Comparison of ENCODE assay signal across 22 cellular contexts in genomic region chr3:46891132-46891531, GRCh38. TPM values are rescaled to one million over a fixed set of nuclear protein-coding genes. Genes with fewer than 3 reads are reported as not detected.
DNase-seq lines count a peak whose midpoint lies in the region; ATAC-seq and TF ChIP-seq lines count a peak whose summit lies in the region.
"Had no signal": no experiment of that assay in that cellular context is flagged by ENCODE, and none has a peak within 500 bp of the region (broad histone marks: within the 10 kb centered on the region; RNA-seq: fewer than 3 reads in every experiment).

No MANE protein-coding gene starts in this region.

- H3K27ac Mint-ChIP-seq in dendritic cell treated with granulocyte-macrophage colony-stimulating factor and Interleukin-4, amounts not matched to agents 40 ng/mL and 50 ng/mL, for 4 days: no peak overlapping the region
- peak overlapping the region in 1 of 3 experiments; percentile 2 for H3K27ac Mint-ChIP-seq in nephron
- H3K27ac Mint-ChIP-seq in HFFc6: no peak overlapping the region
- H3K27ac Mint-ChIP-seq: CD8-positive, alpha-beta T cell; IgD-negative memory B cell had no signal

- intact Hi-C loops in right cardiac atrium (cut with DNase I): loop anchor here in 1 of 4 donors (5.0 kb wide), 1 partner anchor 44 kb away; no protein-coding TSS in a partner anchor
- intact Hi-C loops in heart right ventricle (cut with DNase I): no loop called here
- intact Hi-C loops in dendritic cell treated with granulocyte-macrophage colony-stimulating factor and Interleukin-4, amounts not matched to agents 40 ng/mL and 50 ng/mL, for 4 days (cut with micrococcal nuclease): no loop called here

- ATAC-seq in right cardiac atrium: no peak
- no peak for ATAC-seq in heart right ventricle
- ATAC-seq: CD8-positive, alpha-beta T cell; Panc1 had no signal

- H3K4me3 ChIP-seq in right cardiac atrium (ENCODE audit: low read length) (no peak overlapping the region), heart right ventricle (no peak overlapping the region)
- H3K4me3 ChIP-seq: MG63, SJCRH30 had no signal

- peaks cover 24% of the 10 kb centered on the region for H3K4me1 Mint-ChIP-seq in dendritic cell treated with granulocyte-macrophage colony-stimulating factor and Interleukin-4, amounts not matched to agents 40 ng/mL and 50 ng/mL, for 4 days (ENCODE audit: low read depth)
- H3K4me1 Mint-ChIP-seq in nephron (peaks cover 35% of the 10 kb centered on the region), HFFc6 (ENCODE audit: low read depth) (no peaks in the 10 kb centered on the region)

- peaks cover 12% of the 10 kb centered on the region for H3K4me1 ChIP-seq in right cardiac atrium (ENCODE audit: control insufficient read depth, insufficient read depth, low read length)
- H3K4me1 ChIP-seq in heart right ventricle: peaks cover 11 to 55% (median 31%) of the 10 kb centered on the region in 9 donors
- H3K4me1 ChIP-seq: BE2C, SJCRH30 had no signal

- WGBS in right cardiac atrium: 89% methylated on average over 3 of the region's 3 CpGs
- WGBS in heart right ventricle, 2 donors: 92 to 97% methylated on average over 3 of the region's 3 CpGs

- H3K4me3 Mint-ChIP-seq in dendritic cell treated with granulocyte-macrophage colony-stimulating factor and Interleukin-4, amounts not matched to agents 40 ng/mL and 50 ng/mL, for 4 days: peak overlapping the region; percentile 1
- H3K4me3 Mint-ChIP-seq in nephron (peak overlapping the region; percentile 34 to 51 (median 46)), HFFc6 (no peak overlapping the region)
- H3K4me3 Mint-ChIP-seq: CD8-positive, alpha-beta T cell had no signal

- H3K27me3 Mint-ChIP-seq in dendritic cell treated with granulocyte-macrophage colony-stimulating factor and Interleukin-4, amounts not matched to agents 40 ng/mL and 50 ng/mL, for 4 days: peaks cover 73% of the 10 kb centered on the region
- H3K27me3 Mint-ChIP-seq in nephron (ENCODE audit: low read depth) (peaks cover 8% of the 10 kb centered on the region), HFFc6 (ENCODE audit: insufficient read depth) (peaks cover 27% of the 10 kb centered on the region)

- H3K27me3 ChIP-seq in right cardiac atrium (ENCODE audit: control insufficient read depth, insufficient read depth): no peaks in the 10 kb centered on the region
- H3K27me3 ChIP-seq in heart right ventricle: peaks cover 0 to 36% (median 0%) of the 10 kb centered on the region in 7 donors
- H3K27me3 ChIP-seq: BE2C, MG63 had no signal

- no peak for TF ChIP-seq CTCF in heart right ventricle (IDR thresholded peaks at IDR 0.05)
- no peak for TF ChIP-seq CTCF in nephron (IDR thresholded peaks at IDR 0.05; ENCODE audit: unreplicated experiment in 3 of 3)
- no peak for TF ChIP-seq CTCF in HFFc6 (IDR thresholded peaks at IDR 0.05)

- no peaks in the 10 kb centered on the region for H3K36me3 ChIP-seq in heart right ventricle
- H3K36me3 ChIP-seq: BE2C, MG63, SJCRH30 had no signal

- H3K27ac ChIP-seq in right cardiac atrium (ENCODE audit: low read length) (no peak overlapping the region), heart right ventricle (no peak overlapping the region)
- H3K27ac ChIP-seq: HL-60, SJCRH30 had no signal

- H3K9me3 Mint-ChIP-seq in dendritic cell treated with granulocyte-macrophage colony-stimulating factor and Interleukin-4, amounts not matched to agents 40 ng/mL and 50 ng/mL, for 4 days: no peaks in the 10 kb centered on the region
- H3K9me3 Mint-ChIP-seq in nephron (no peaks in the 10 kb centered on the region), HFFc6 (no peaks in the 10 kb centered on the region)
- H3K9me3 Mint-ChIP-seq: CD8-positive, alpha-beta T cell had no signal

- H3K9me3 ChIP-seq in right cardiac atrium (ENCODE audit: control insufficient read depth, low read length): no peaks in the 10 kb centered on the region
- H3K9me3 ChIP-seq in heart right ventricle: no peaks in the 10 kb centered on the region
- H3K9me3 ChIP-seq: BE2C, MG63, SJCRH30 had no signal

- H3K36me3 Mint-ChIP-seq in dendritic cell treated with granulocyte-macrophage colony-stimulating factor and Interleukin-4, amounts not matched to agents 40 ng/mL and 50 ng/mL, for 4 days (ENCODE audit: low read depth): no peaks in the 10 kb centered on the region
- H3K36me3 Mint-ChIP-seq in nephron (ENCODE audit: low read depth) (peaks cover 16% of the 10 kb centered on the region), HFFc6 (ENCODE audit: low read depth) (no peaks in the 10 kb centered on the region)
- H3K36me3 Mint-ChIP-seq: CD8-positive, alpha-beta T cell; IgD-negative memory B cell had no signal

- DNase-seq in right cardiac atrium (peak in 2 of 3 donors; percentile 27 to 32), heart right ventricle (no peak), HFFc6 (no peak), HuH-7 (ENCODE audit: low spot score) (no peak), iPS-NIHi11 (ENCODE audit: low spot score) (no peak), NCI-H2196 treated with DMSO at 0.1 percent for 48 hours (lab: John Stamatoyannopoulos, UW; ENCODE audit: unreplicated experiment) (no peak)
- DNase-seq: BE2C; CD8-positive, alpha-beta T cell; Kasumi-1; MG63; NCI-H1092; NCI-H1436 treated with DMSO at 0.1 percent for 48 hours; NCI-H2029; NCI-H2171 treated with DMSO at 0.1 percent for 48 hours; NCI-H446 treated with DMSO at 0.1 percent for 48 hours; SJCRH30 had no signal

RNA-seq across cellular contexts. Expression of gene PTH1R, which starts 13.6 kb away (rescaled TPM):
- total RNA-seq in right cardiac atrium: 10 to 100 TPM in 3 of 4 donors, 1 to 10 TPM in 1; 9.3 to 15.6 (median 12.6) TPM
- polyA plus RNA-seq in right cardiac atrium: 18.5 TPM
- total RNA-seq in heart right ventricle: 10 to 100 TPM in 2 of 10 donors, 1 to 10 TPM in 8; 1.5 to 18.5 (median 3.0) TPM
- polyA plus RNA-seq in heart right ventricle: 10 to 100 TPM; 12.8 to 89.8 TPM
- total RNA-seq in HFFc6 (2021; fragmentation: NEBNext Ultra II Directional; extraction: Animal tissue kit (Norgen Biotek cat#: 25700)): 1 to 10 TPM in 2 of 6 experiments, under 1 TPM in 3, not detected in 1; 0.09 to 1.4 (median 0.85) TPM
- total RNA-seq: CD8-positive, alpha-beta T cell had no signal
- polyA plus RNA-seq: IgD-negative memory B cell had no signal

RNA-seq across cellular contexts. Expression of gene MYL3, which starts 27.9 kb away (rescaled TPM):
- total RNA-seq in right cardiac atrium (100 to 1,000 TPM in 3 of 4 donors, 10 to 100 TPM in 1; 42.7 to 442 (median 293) TPM), heart right ventricle (1,000 to 10,000 TPM; 5,377 to 9,904 (median 7,431) TPM)
- polyA plus RNA-seq in right cardiac atrium (1,012 TPM), heart right ventricle (1,000 to 10,000 TPM; 7,541 to 8,578 TPM)
- under 1 TPM in 2 of 6 experiments, not detected in 4; 0.30 to 0.31 TPM for total RNA-seq in HFFc6 (2021; fragmentation: NEBNext Ultra II Directional; extraction: Animal tissue kit (Norgen Biotek cat#: 25700))
- total RNA-seq: CD8-positive, alpha-beta T cell; HT1080; SJCRH30 had no signal
- polyA plus RNA-seq: IgD-negative memory B cell had no signal

Comparison
In these comparisons a context has a peak if more than half of its experiments do, and no peak if none do; other contexts are left out.
1. DNase-seq: peak in right cardiac atrium (2 of 3); none in heart right ventricle (0 of 2), HFFc6 (single experiment), HuH-7 (single experiment), iPS-NIHi11 (single experiment) and NCI-H2196 treated with DMSO at 0.1 percent for 48 hours (single experiment).
2. RNA of gene MYL3, which starts 27.9 kb away (total RNA-seq): 5,377 to 9,904 TPM in heart right ventricle and 42.7 to 442 TPM in right cardiac atrium; 0.30 to 0.31 TPM in HFFc6; every median in the first group is over 10 times any median in the second.